10 cellular contexts compared by ENCODE assay signal in genomic region chr2:68831688-68832087, GRCh38. TPM values are rescaled to one million over a fixed set of nuclear protein-coding genes. Genes with fewer than 3 reads are reported as not detected.
A peak's percentile ranks its signal among the peaks of the same experiment; 100 is the strongest.
DNase-seq lines count a peak whose midpoint lies in the region; ATAC-seq and TF ChIP-seq lines count a peak whose summit lies in the region.
"Had no signal": no experiment of that assay in that cellular context is flagged by ENCODE, and none has a peak within 500 bp of the region (broad histone marks: within the 10 kb centered on the region; RNA-seq: fewer than 3 reads in every experiment).

No MANE protein-coding gene starts in this region.

- peaks cover 63% of the 10 kb centered on the region for H3K4me1 Mint-ChIP-seq in activated CD8-positive, alpha-beta memory T cell treated with anti-CD3 and anti-CD28 coated beads, Interleukin-2, amount 10 ng/mL, durations not matched to agents 7 days and 5 days
- H3K4me1 Mint-ChIP-seq in activated naive CD8-positive, alpha-beta T cell treated with anti-CD3 and anti-CD28 coated beads, Interleukin-2, amount 50 U/mL, for 24 hours: peaks cover 68% of the 10 kb centered on the region

- peaks cover 0 to 57% (median 45%) of the 10 kb centered on the region in 4 donors for H3K4me1 ChIP-seq in tibial artery

- H3K27ac Mint-ChIP-seq in activated CD8-positive, alpha-beta memory T cell treated with anti-CD3 and anti-CD28 coated beads, Interleukin-2, amount 10 ng/mL, durations not matched to agents 7 days and 5 days: peak overlapping the region; percentile 77
- H3K27ac Mint-ChIP-seq in activated naive CD8-positive, alpha-beta T cell treated with anti-CD3 and anti-CD28 coated beads, Interleukin-2, amount 50 U/mL, for 24 hours: peak overlapping the region; percentile 86

- CTCF ChIA-PET in activated CD8-positive, alpha-beta memory T cell treated with anti-CD3 and anti-CD28 coated beads, Interleukin-2, amount 10 ng/mL, durations not matched to agents 7 days and 5 days (lab: Charles Lee): interaction anchor here (1.3 to 1.4 kb wide), 2 partner anchors 9 to 80 kb away, joined by 4 to 5 read pairs; no protein-coding TSS in a partner anchor

- no peaks in the 10 kb centered on the region for H3K9me3 Mint-ChIP-seq in activated CD8-positive, alpha-beta memory T cell treated with anti-CD3 and anti-CD28 coated beads, Interleukin-2, amount 10 ng/mL, durations not matched to agents 7 days and 5 days (ENCODE audit: low read depth)
- H3K9me3 Mint-ChIP-seq in activated naive CD8-positive, alpha-beta T cell treated with anti-CD3 and anti-CD28 coated beads, Interleukin-2, amount 50 U/mL, for 24 hours: no peaks in the 10 kb centered on the region

- peaks cover 7% of the 10 kb centered on the region for H3K36me3 Mint-ChIP-seq in activated CD8-positive, alpha-beta memory T cell treated with anti-CD3 and anti-CD28 coated beads, Interleukin-2, amount 10 ng/mL, durations not matched to agents 7 days and 5 days
- peaks cover 2% of the 10 kb centered on the region for H3K36me3 Mint-ChIP-seq in activated naive CD8-positive, alpha-beta T cell treated with anti-CD3 and anti-CD28 coated beads, Interleukin-2, amount 50 U/mL, for 24 hours (ENCODE audit: low read depth)

- H3K9me3 ChIP-seq in tibial artery: no peaks in the 10 kb centered on the region

- H3K4me3 Mint-ChIP-seq in activated CD8-positive, alpha-beta memory T cell treated with anti-CD3 and anti-CD28 coated beads, Interleukin-2, amount 10 ng/mL, durations not matched to agents 7 days and 5 days: peak overlapping the region; percentile 31
- H3K4me3 Mint-ChIP-seq in activated naive CD8-positive, alpha-beta T cell treated with anti-CD3 and anti-CD28 coated beads, Interleukin-2, amount 50 U/mL, for 24 hours: peak overlapping the region; percentile 65

- peak; percentile 4 for ATAC-seq in activated CD8-positive, alpha-beta memory T cell treated with anti-CD3 and anti-CD28 coated beads, Interleukin-2, amount 10 ng/mL, durations not matched to agents 7 days and 5 days
- ATAC-seq in activated naive CD8-positive, alpha-beta T cell treated with anti-CD3 and anti-CD28 coated beads, Interleukin-2, amount 50 U/mL, for 24 hours: peak; percentile 35
- no peak for ATAC-seq in GM21447 (IDR thresholded peaks at IDR 0.05; ENCODE audit: unreplicated experiment)
- ATAC-seq in GM18858 (IDR thresholded peaks at IDR 0.05; ENCODE audit: unreplicated experiment): no peak

- no peaks in the 10 kb centered on the region for H3K36me3 ChIP-seq in tibial artery

- no peak for DNase-seq in activated CD8-positive, alpha-beta memory T cell treated with anti-CD3 and anti-CD28 coated beads, Interleukin-2, amount 10 ng/mL, durations not matched to agents 7 days and 5 days
- DNase-seq in activated CD8-positive, alpha-beta memory T cell treated with anti-CD3 and anti-CD28 coated beads, Interleukin-2, amount 50 U/mL, for 4 hours: no peak
- DNase-seq in activated naive CD8-positive, alpha-beta T cell treated with anti-CD3 and anti-CD28 coated beads, Interleukin-2, amount 50 U/mL, for 24 hours: peak; percentile 15
- no peak for DNase-seq in tibial artery
- no peak for DNase-seq in NCI-H2029 (lab: John Stamatoyannopoulos, UW)
- DNase-seq: effector CD4-positive, alpha-beta T cell had no signal

- H3K27ac ChIP-seq in layer of hippocampus (ENCODE audit: low read depth, low read length) (peak overlapping the region; percentile 66), tibial artery (peak overlapping the region; percentile 86 to 87)
- H3K27ac ChIP-seq: C4-2B had no signal

- no peak for TF ChIP-seq CTCF in tibial artery (IDR thresholded peaks at IDR 0.05)

- no peaks in the 10 kb centered on the region for H3K27me3 Mint-ChIP-seq in activated CD8-positive, alpha-beta memory T cell treated with anti-CD3 and anti-CD28 coated beads, Interleukin-2, amount 10 ng/mL, durations not matched to agents 7 days and 5 days
- H3K27me3 Mint-ChIP-seq in activated naive CD8-positive, alpha-beta T cell treated with anti-CD3 and anti-CD28 coated beads, Interleukin-2, amount 50 U/mL, for 24 hours: no peaks in the 10 kb centered on the region

- H3K4me3 ChIP-seq in tibial artery: peak overlapping the region in 1 of 2 donors; percentile 7

- H3K27me3 ChIP-seq in layer of hippocampus (ENCODE audit: control insufficient read depth, insufficient read depth, low read length) (no peaks in the 10 kb centered on the region), tibial artery (no peaks in the 10 kb centered on the region)

- intact Hi-C loops in tibial artery (cut with DNase I; ENCODE audit: low total_unique reads): no loop called here

RNA-seq across cellular contexts. Expression of gene BMP10, which starts 39.5 kb away (rescaled TPM):
- total RNA-seq in activated CD8-positive, alpha-beta memory T cell treated with anti-CD3 and anti-CD28 coated beads, Interleukin-2, amount 10 ng/mL, durations not matched to agents 7 days and 5 days: not detected

Comparison
In these comparisons a context has a peak if more than half of its experiments do, and no peak if none do; other contexts are left out.
1. ATAC-seq: peak in activated CD8-positive, alpha-beta memory T cell treated with anti-CD3 and anti-CD28 coated beads, Interleukin-2, amount 10 ng/mL, durations not matched to agents 7 days and 5 days (single experiment) and activated naive CD8-positive, alpha-beta T cell treated with anti-CD3 and anti-CD28 coated beads, Interleukin-2, amount 50 U/mL, for 24 hours (single experiment); none in GM21447 (single experiment) and GM18858 (single experiment).